Comparison of ENCODE assay signal across 23 cellular contexts in genomic region chr2:120748310-120748709, GRCh38. TPM values are rescaled to one million over a fixed set of nuclear protein-coding genes. Genes with fewer than 3 reads are reported as not detected.
"Had no signal": no experiment of that assay in that cellular context is flagged by ENCODE, and none has a peak within 500 bp of the region (broad histone marks: within the 10 kb centered on the region; RNA-seq: fewer than 3 reads in every experiment).

No MANE protein-coding gene starts in this region.

- H3K4me3 ChIP-seq: gastrocnemius medialis, left ventricle myocardium inferior, mucosa of descending colon, pancreas, prostate gland, thoracic aorta, uterus had no signal

- H3K36me3 ChIP-seq: gastrocnemius medialis, left ventricle myocardium inferior, pancreas, prostate gland, thoracic aorta, uterus had no signal

- H3K9me3 ChIP-seq: gastrocnemius medialis, left ventricle myocardium inferior, mucosa of descending colon, pancreas, prostate gland, thoracic aorta, uterus had no signal

- ATAC-seq: activated naive CD4-positive, alpha-beta T cell treated with anti-CD3 and anti-CD28 coated beads, Interleukin-2, amount 50 U/mL, for 72 hours; gastrocnemius medialis; mucosa of descending colon; pancreas had no signal

- H3K27ac ChIP-seq: gastrocnemius medialis, left ventricle myocardium inferior, pancreas, prostate gland, thoracic aorta, uterus had no signal

- H3K9me3 Mint-ChIP-seq: activated B cell treated with CpG ODN at 0.5 μM for 24 hours; activated naive CD4-positive, alpha-beta T cell treated with anti-CD3 and anti-CD28 coated beads, Interleukin-2, amount 50 U/mL, for 72 hours; activated T-helper 2 cell treated with anti-CD3 and anti-CD28 coated beads, Interferon-gamma antibody, Interleukin-2, Interleukin-4, amounts not matched to agents 10 μg/mL and 5 μg/mL and 100 μg/mL, durations not matched to agents 14 hours and 24 hours and 36 hours; central memory CD8-positive, alpha-beta T cell; T-helper 2 cell treated with Interferon-gamma antibody and Interleukin-4, amounts not matched to agents 5 μg/mL and 100 μg/mL, for 36 hours had no signal

- H3K27me3 ChIP-seq: uterus had no signal

- DNase-seq: activated B cell treated with CpG ODN at 0.5 μM for 24 hours; activated CD4-positive, alpha-beta T cell treated with anti-CD3 and anti-CD28 coated beads, Interleukin-2, amount 50 U/mL, for 1 hour; activated T-cell treated with anti-CD3 and anti-CD28 coated beads, Interleukin-2, amount 50 U/mL, for 48 hours; effector CD8-positive, alpha-beta T cell; gastrocnemius medialis; glutamatergic neuron; islet precursor cell; left ventricle myocardium inferior; mucosa of descending colon; pancreas; stimulated activated CD4-positive, alpha-beta T cell treated with anti-CD3 and anti-CD28 coated beads, Interleukin-15, amount 100 ng/mL, for 24 hours; stimulated activated CD4-positive, alpha-beta T cell treated with anti-CD3 and anti-CD28 coated beads, Interleukin-2, amount 100 ng/mL, for 24 hours; stimulated activated naive CD4-positive, alpha-beta T cell treated with Interleukin-2 at 50 U/mL for 16 hours; T-helper 1 cell; trophoblast cell; uterus had no signal

- H3K36me3 Mint-ChIP-seq: activated naive CD4-positive, alpha-beta T cell treated with anti-CD3 and anti-CD28 coated beads, Interleukin-2, amount 50 U/mL, for 72 hours had no signal

- H3K4me3 Mint-ChIP-seq: activated B cell treated with CpG ODN at 0.5 μM for 24 hours; central memory CD8-positive, alpha-beta T cell; T-helper 2 cell treated with Interferon-gamma antibody and Interleukin-4, amounts not matched to agents 5 μg/mL and 100 μg/mL, for 36 hours had no signal

- H3K4me1 Mint-ChIP-seq: activated B cell treated with CpG ODN at 0.5 μM for 24 hours; central memory CD8-positive, alpha-beta T cell had no signal

- H3K4me1 ChIP-seq: gastrocnemius medialis, left ventricle myocardium inferior, pancreas, prostate gland, uterus had no signal

- H3K27ac Mint-ChIP-seq: activated B cell treated with CpG ODN at 0.5 μM for 24 hours; activated naive CD4-positive, alpha-beta T cell treated with anti-CD3 and anti-CD28 coated beads, Interleukin-2, amount 50 U/mL, for 72 hours; activated T-helper 2 cell treated with anti-CD3 and anti-CD28 coated beads, Interferon-gamma antibody, Interleukin-2, Interleukin-4, amounts not matched to agents 10 μg/mL and 5 μg/mL and 100 μg/mL, durations not matched to agents 14 hours and 24 hours and 36 hours; T-helper 2 cell treated with Interferon-gamma antibody and Interleukin-4, amounts not matched to agents 5 μg/mL and 100 μg/mL, for 36 hours had no signal

RNA-seq across cellular contexts. Expression of gene GLI2, which starts 12.6 kb away (rescaled TPM):
- total RNA-seq: activated B cell treated with CpG ODN at 0.5 μM for 24 hours; activated naive CD4-positive, alpha-beta T cell treated with anti-CD3 and anti-CD28 coated beads, Interleukin-2, amount 50 U/mL, for 72 hours; lung microvascular endothelial cell had no signal
